ENCODE assay signal across 1 cellular context in the genomic region with DNA sequence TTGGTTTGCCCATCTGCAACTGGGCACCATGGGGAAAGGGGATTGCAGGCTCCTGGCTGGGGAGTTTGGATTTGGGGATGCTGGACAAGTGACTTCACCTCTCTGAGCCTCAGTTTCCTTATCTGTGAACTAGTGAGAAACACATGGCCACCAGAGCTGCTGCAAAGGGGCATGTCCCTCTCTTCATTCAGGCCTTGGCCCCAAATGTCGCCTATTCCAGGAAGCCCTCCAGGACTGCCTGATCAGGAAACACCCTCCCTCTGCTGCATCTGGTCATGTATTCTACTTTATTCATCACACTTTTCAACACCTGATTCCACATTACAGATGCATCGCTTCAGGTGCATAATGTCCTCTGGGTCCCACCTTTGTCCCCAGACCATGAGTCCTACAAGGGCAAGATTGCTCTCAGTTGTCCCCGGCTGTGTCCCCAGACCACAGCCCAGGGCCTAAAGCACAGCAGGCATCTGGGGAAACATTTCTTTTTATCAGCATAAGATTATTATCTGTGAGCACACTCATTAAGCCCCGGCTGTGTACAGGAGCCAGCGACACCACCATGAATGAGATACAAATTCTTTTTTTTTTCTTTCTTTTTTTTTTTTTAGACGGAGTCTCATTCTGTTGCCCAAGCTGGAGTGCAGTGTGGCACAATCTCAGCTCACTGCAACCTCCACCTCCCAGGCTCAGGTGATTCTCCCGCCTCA.
TF ChIP-seq lines count a peak whose summit lies in the region.

No MANE protein-coding gene starts in this region.

TF ChIP-seq in endothelial cell of umbilical vein, 7 proteins besides CTCF, POLR2A, EP300 and RAD21 (continued from another document):
- TF ChIP-seq, protein P1, sequence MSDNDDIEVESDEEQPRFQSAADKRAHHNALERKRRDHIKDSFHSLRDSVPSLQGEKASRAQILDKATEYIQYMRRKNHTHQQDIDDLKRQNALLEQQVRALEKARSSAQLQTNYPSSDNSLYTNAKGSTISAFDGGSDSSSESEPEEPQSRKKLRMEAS (IDR thresholded peaks at IDR 0.05; ENCODE audit: insufficient read depth, insufficient read length) = no peak
